ENCODE assay signal across 30 cellular contexts in the genomic region with DNA sequence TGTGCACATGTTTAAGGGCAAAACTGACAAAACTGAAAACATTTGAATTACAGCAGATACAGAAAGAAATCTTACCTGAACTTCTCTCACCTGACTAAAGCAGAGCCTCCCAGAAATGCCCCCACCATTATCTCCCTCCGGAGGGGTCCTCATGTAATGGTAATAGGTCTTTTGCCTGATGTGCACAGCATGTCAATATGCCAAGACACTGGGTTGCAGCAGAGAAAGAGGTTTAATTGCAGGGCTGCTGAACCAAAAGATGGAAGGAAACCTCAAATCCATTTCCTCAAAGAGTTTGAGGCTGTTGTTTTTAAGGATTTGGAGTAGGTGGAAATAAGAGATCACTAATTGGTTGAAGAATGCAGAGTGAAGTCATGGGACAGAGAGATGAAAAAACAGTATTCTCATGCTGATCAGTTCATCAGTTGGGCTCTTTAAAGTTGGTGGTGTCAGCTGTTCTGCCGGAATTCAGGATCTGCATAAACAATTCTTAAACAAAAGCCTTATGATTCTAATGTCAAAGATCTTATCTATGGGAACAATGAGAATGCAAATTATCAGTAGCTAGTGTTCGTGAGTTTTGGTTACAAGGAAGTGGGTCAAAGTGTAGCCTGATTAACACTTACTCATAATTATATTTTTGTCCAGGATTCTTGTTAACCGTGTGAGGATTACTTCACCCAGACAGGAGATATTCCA. TPM values are rescaled to one million over a fixed set of nuclear protein-coding genes. Genes with fewer than 3 reads are reported as not detected.
A peak's percentile ranks its signal among the peaks of the same experiment; 100 is the strongest.
DNase-seq lines count a peak whose midpoint lies in the region; ATAC-seq and TF ChIP-seq lines count a peak whose summit lies in the region.
"Had no signal": no experiment of that assay in that cellular context is flagged by ENCODE, and none has a peak within 500 bp of the region (broad histone marks: within the 10 kb centered on the region; RNA-seq: fewer than 3 reads in every experiment).

No MANE protein-coding gene starts in this region.

- ATAC-seq in psoas muscle = no peak
- ATAC-seq in GM21381 (IDR thresholded peaks at IDR 0.05; ENCODE audit: unreplicated experiment) = no peak
- ATAC-seq: sciatic nerve had no signal

- no peak overlapping the region for H3K4me2 ChIP-seq in hepatocyte
- H3K4me2 ChIP-seq: SK-N-SH had no signal

- H3K9me3 ChIP-seq in hepatocyte (ENCODE audit: low read depth) = no peaks in the 10 kb centered on the region
- H3K9me3 ChIP-seq in psoas muscle = no peaks in the 10 kb centered on the region
- no peaks in the 10 kb centered on the region for H3K9me3 ChIP-seq in ovary
- H3K9me3 ChIP-seq: esophagus muscularis mucosa, SK-N-SH, testis had no signal

- CTCF ChIA-PET in activated naive CD4-positive, alpha-beta T cell treated with anti-CD3 and anti-CD28 coated beads, Interleukin-2, amount 10 ng/mL, durations not matched to agents 7 days and 5 days (lab: Charles Lee) = interaction anchor here (0.7 to 1.7 kb wide), 4 partner anchors 9 to 166 kb away, joined by 3 to 6 read pairs (median 4); no protein-coding TSS in a partner anchor

- H3K27me3 Mint-ChIP-seq in activated naive CD4-positive, alpha-beta T cell treated with anti-CD3 and anti-CD28 coated beads, Interleukin-2, amount 10 ng/mL, durations not matched to agents 7 days and 5 days = no peaks in the 10 kb centered on the region
- H3K27me3 Mint-ChIP-seq: activated B cell treated with CpG ODN at 0.5 μM for 24 hours had no signal

- H2AFZ ChIP-seq in hepatocyte = no peak overlapping the region

- H3K27ac ChIP-seq in VCaP = peak overlapping the region; percentile 40
- peak overlapping the region; percentile 85 for H3K27ac ChIP-seq in hepatocyte
- H3K27ac ChIP-seq in psoas muscle = peak overlapping the region; percentile 32
- H3K27ac ChIP-seq in ovary = no peak overlapping the region
- H3K27ac ChIP-seq: esophagus muscularis mucosa, testis had no signal

- H3K36me3 Mint-ChIP-seq in activated naive CD4-positive, alpha-beta T cell treated with anti-CD3 and anti-CD28 coated beads, Interleukin-2, amount 10 ng/mL, durations not matched to agents 7 days and 5 days = no peaks in the 10 kb centered on the region

- no peak overlapping the region for H3K4me3 Mint-ChIP-seq in activated naive CD4-positive, alpha-beta T cell treated with anti-CD3 and anti-CD28 coated beads, Interleukin-2, amount 10 ng/mL, durations not matched to agents 7 days and 5 days
- H3K4me3 Mint-ChIP-seq: activated B cell treated with CpG ODN at 0.5 μM for 24 hours; activated CD4-positive, alpha-beta memory T cell treated with anti-CD3 and anti-CD28 coated beads, Interleukin-2, amount 10 ng/mL, durations not matched to agents 7 days and 5 days had no signal

- WGBS in hepatocyte (ENCODE audit: low lambda C conversion rate, missing lambda C conversion rate) = 63% methylated on average over 4 of the region's 4 CpGs
- WGBS in psoas muscle, 3 donors = 49 to 68% (median 56%) methylated on average over 4 of the region's 4 CpGs
- WGBS in ovary, 3 donors = 27 to 33% (median 30%) methylated on average over 4 of the region's 4 CpGs

- intact Hi-C loops in psoas muscle (cut with DNase I) (no loop called here), ovary (cut with DNase I) (no loop called here)

- no peaks in the 10 kb centered on the region; the same call in 1 of the 2 replicates for H3K36me3 ChIP-seq in H7 (replicated peaks; ENCODE audit: control insufficient read depth, insufficient read depth, low read length)
- H3K36me3 ChIP-seq in hepatocyte (replicated peaks; ENCODE audit: insufficient read depth, low read depth) = no peaks in the 10 kb centered on the region
- no peaks in the 10 kb centered on the region for H3K36me3 ChIP-seq in psoas muscle (ENCODE audit: insufficient read depth in 1 of 2, low read depth in 1 of 2)
- H3K36me3 ChIP-seq in ovary = no peaks in the 10 kb centered on the region
- H3K36me3 ChIP-seq: esophagus muscularis mucosa had no signal

- no peaks in the 10 kb centered on the region for H3K4me1 Mint-ChIP-seq in activated naive CD4-positive, alpha-beta T cell treated with anti-CD3 and anti-CD28 coated beads, Interleukin-2, amount 10 ng/mL, durations not matched to agents 7 days and 5 days
- H3K4me1 Mint-ChIP-seq: activated B cell treated with CpG ODN at 0.5 μM for 24 hours; activated CD4-positive, alpha-beta memory T cell treated with anti-CD3 and anti-CD28 coated beads, Interleukin-2, amount 10 ng/mL, durations not matched to agents 7 days and 5 days had no signal

- H3K27me3 ChIP-seq in H7 (ENCODE audit: control insufficient read depth, insufficient read depth, low read length) = no peaks in the 10 kb centered on the region
- H3K27me3 ChIP-seq in hepatocyte = no peaks in the 10 kb centered on the region
- peaks cover 0 to 4% (median 0%) of the 10 kb centered on the region in 3 donors for H3K27me3 ChIP-seq in psoas muscle (ENCODE audit: insufficient read depth in 3 of 3, low read length in 2 of 3)
- no peaks in the 10 kb centered on the region for H3K27me3 ChIP-seq in ovary
- H3K27me3 ChIP-seq: dorsolateral prefrontal cortex, esophagus muscularis mucosa, testis had no signal

- H3K27ac Mint-ChIP-seq in activated naive CD4-positive, alpha-beta T cell treated with anti-CD3 and anti-CD28 coated beads, Interleukin-2, amount 10 ng/mL, durations not matched to agents 7 days and 5 days = no peak overlapping the region
- H3K27ac Mint-ChIP-seq: activated B cell treated with CpG ODN at 0.5 μM for 24 hours; activated CD4-positive, alpha-beta memory T cell treated with anti-CD3 and anti-CD28 coated beads, Interleukin-2, amount 10 ng/mL, durations not matched to agents 7 days and 5 days had no signal

- H3K9me3 Mint-ChIP-seq in activated naive CD4-positive, alpha-beta T cell treated with anti-CD3 and anti-CD28 coated beads, Interleukin-2, amount 10 ng/mL, durations not matched to agents 7 days and 5 days = no peaks in the 10 kb centered on the region
- H3K9me3 Mint-ChIP-seq: activated B cell treated with CpG ODN at 0.5 μM for 24 hours; activated CD4-positive, alpha-beta memory T cell treated with anti-CD3 and anti-CD28 coated beads, Interleukin-2, amount 10 ng/mL, durations not matched to agents 7 days and 5 days had no signal

- H3K4me3 ChIP-seq in H7 (ENCODE audit: insufficient read depth, low read depth, low read length) (peak overlapping the region; percentile 7; the same call in 1 of the 2 replicates), hepatocyte (no peak overlapping the region), psoas muscle (no peak overlapping the region), ovary (no peak overlapping the region)
- H3K4me3 ChIP-seq: dorsolateral prefrontal cortex, esophagus muscularis mucosa, lung, testis had no signal

- TF ChIP-seq CTCF in VCaP (conservative IDR thresholded peaks at IDR 0.05) (no peak), hepatocyte (IDR thresholded peaks at IDR 0.05; ENCODE audit: poor library complexity) (no peak), psoas muscle (IDR thresholded peaks at IDR 0.05) (no peak), ovary (IDR thresholded peaks at IDR 0.05) (no peak)

- no peaks in the 10 kb centered on the region for H3K4me1 ChIP-seq in hepatocyte (ENCODE audit: insufficient read depth)
- no peaks in the 10 kb centered on the region for H3K4me1 ChIP-seq in psoas muscle
- no peaks in the 10 kb centered on the region for H3K4me1 ChIP-seq in ovary (ENCODE audit: insufficient read depth)
- H3K4me1 ChIP-seq: esophagus muscularis mucosa, testis had no signal

- no peak for TF ChIP-seq EP300 in ovary (IDR thresholded peaks at IDR 0.05)

- no peaks in the 10 kb centered on the region for H3K9me2 ChIP-seq in hepatocyte (replicated peaks; ENCODE audit: insufficient read depth)
- H3K9me2 ChIP-seq: SK-N-SH had no signal

- no peaks in the 10 kb centered on the region for H3K79me2 ChIP-seq in hepatocyte

- H4K20me1 ChIP-seq in hepatocyte (ENCODE audit: insufficient read depth, poor library complexity, severe bottlenecking) = no peaks in the 10 kb centered on the region

- TF ChIP-seq POLR2A in ovary (IDR thresholded peaks at IDR 0.05) = no peak

- no peak for DNase-seq in H7
- DNase-seq in hepatocyte (ENCODE audit: low spot score) = no peak
- no peak for DNase-seq in psoas muscle
- DNase-seq in ovary = no peak
- DNase-seq in NAMALWA (ENCODE audit: low spot score) = no peak
- DNase-seq in activated naive CD4-positive, alpha-beta T cell treated with anti-CD3 and anti-CD28 coated beads, Interleukin-2, amount 10 ng/mL, durations not matched to agents 7 days and 5 days = no peak
- DNase-seq: activated B cell treated with CpG ODN at 0.5 μM for 24 hours; activated CD4-positive, alpha-beta memory T cell treated with anti-CD3 and anti-CD28 coated beads, Interleukin-2, amount 10 ng/mL, durations not matched to agents 7 days and 5 days; activated T-cell treated with anti-CD3 and anti-CD28 coated beads for 4 hours; amygdala; DMS153; dorsolateral prefrontal cortex; HCEC 1CT; NCI-H1105 treated with DMSO at 0.1 percent for 48 hours; NCI-H2081 treated with DMSO at 0.1 percent for 48 hours; NCI-H446 treated with DMSO at 0.1 percent for 48 hours; occipital lobe; SK-N-SH; testis had no signal

RNA-seq across cellular contexts. Expression of gene ANG, which starts 18.2 kb away (rescaled TPM):
- total RNA-seq in H7 (2014; rRNA removed; shearing (Covaris generic)) = 19.4 and 23.5 TPM in 2 replicates
- total RNA-seq in hepatocyte = 72.6 and 79.1 TPM in 2 replicates
- 67.4 and 103 TPM in 2 replicates for polyA plus RNA-seq in hepatocyte
- 1 to 10 TPM; 1.3 to 6.5 (median 1.8) TPM for total RNA-seq in psoas muscle
- 1 to 10 TPM; 3.5 to 4.8 (median 3.5) TPM for polyA plus RNA-seq in psoas muscle
- total RNA-seq in ovary = 10 to 100 TPM; 13.2 to 72.8 (median 39.1) TPM
- 10 to 100 TPM; 65.2 to 80.5 TPM for polyA plus RNA-seq in ovary
- total RNA-seq: activated B cell treated with CpG ODN at 0.5 μM for 24 hours had no signal

RNA-seq across cellular contexts. Expression of gene RNASE4, which starts 22.4 kb away (rescaled TPM):
- total RNA-seq in H7 (2014; rRNA removed; shearing (Covaris generic)) = 15.8 and 20.5 TPM in 2 replicates
- total RNA-seq in hepatocyte (76.8 and 96.2 TPM in 2 replicates), psoas muscle (10 to 100 TPM in 1 of 4 donors, 1 to 10 TPM in 2, under 1 TPM in 1; 0.77 to 11.1 (median 4.2) TPM), ovary (100 to 1,000 TPM in 3 of 7 donors, 10 to 100 TPM in 4; 42.0 to 179 (median 97.6) TPM)
- polyA plus RNA-seq in hepatocyte (31.1 and 44.5 TPM in 2 replicates), psoas muscle (10 to 100 TPM in 1 of 3 donors, 1 to 10 TPM in 2; 7.6 to 10.7 (median 8.6) TPM), ovary (100 to 1,000 TPM; 156 to 183 TPM)

RNA-seq across cellular contexts. Expression of gene EDDM3A, which starts 38.9 kb away (rescaled TPM):
- not detected in 2 replicates for total RNA-seq in H7 (2014; rRNA removed; shearing (Covaris generic))
- not detected in 2 replicates for total RNA-seq in hepatocyte
- not detected in 2 replicates for polyA plus RNA-seq in hepatocyte
- total RNA-seq in psoas muscle = not detected
- polyA plus RNA-seq in psoas muscle = under 1 TPM in 1 of 3 donors, not detected in 2; 0.03 TPM
- not detected for total RNA-seq in ovary
- not detected for polyA plus RNA-seq in ovary
- total RNA-seq: activated B cell treated with CpG ODN at 0.5 μM for 24 hours; activated CD4-positive, alpha-beta memory T cell treated with anti-CD3 and anti-CD28 coated beads, Interleukin-2, amount 10 ng/mL, durations not matched to agents 7 days and 5 days; cardiac septum; dorsolateral prefrontal cortex; esophagus muscularis mucosa; HT1080; lung; myocyte; occipital lobe; RPMI7951; sciatic nerve; T-helper 2 cell treated with Interferon-gamma antibody and Interleukin-4, amounts not matched to agents 100 ng/mL and 5 ng/mL, for 36 hours had no signal
- polyA plus RNA-seq: AG04450, lung, SK-N-SH had no signal

Comparison
In these comparisons a context has a peak if more than half of its experiments do, and no peak if none do; other contexts are left out.
1. H3K27ac ChIP-seq: peak in VCaP (single experiment), hepatocyte (single experiment) and psoas muscle (single experiment); none in ovary (0 of 2).